31 cellular contexts compared by ENCODE assay signal in the genomic region with DNA sequence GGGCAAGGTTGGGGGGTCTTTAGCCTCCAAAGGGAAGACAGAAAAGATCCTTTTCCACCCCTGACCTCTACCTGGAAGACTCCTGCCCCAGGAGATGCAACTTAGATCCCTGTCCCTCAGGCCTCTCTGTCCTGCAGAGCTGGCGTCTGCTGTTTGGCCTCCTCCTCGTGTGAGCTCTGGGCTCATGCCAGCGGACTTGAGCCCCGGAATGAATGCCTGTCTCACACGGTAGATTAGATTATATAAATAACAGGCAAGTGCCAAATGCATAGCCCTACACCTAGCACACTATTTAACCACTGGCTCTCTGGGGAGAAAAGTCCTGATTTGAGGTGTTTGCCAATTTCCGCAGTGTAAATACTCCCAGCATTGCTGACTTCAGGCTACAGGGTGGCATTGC. TPM values are rescaled to one million over a fixed set of nuclear protein-coding genes. Genes with fewer than 3 reads are reported as not detected.
DNase-seq lines count a peak whose midpoint lies in the region; ATAC-seq, FAIRE-seq and TF ChIP-seq lines count a peak whose summit lies in the region.
"Had no signal": no experiment of that assay in that cellular context is flagged by ENCODE, and none has a peak within 500 bp of the region (broad histone marks: within the 10 kb centered on the region; RNA-seq: fewer than 3 reads in every experiment).

No MANE protein-coding gene starts in this region.

- ATAC-seq in HepG2: peak; percentile 15
- ATAC-seq in right lobe of liver: no peak
- ATAC-seq: effector memory CD8-positive, alpha-beta T cell; naive thymus-derived CD4-positive, alpha-beta T cell; stimulated activated naive B cell treated with anti-CD40 and anti-IgM and Interleukin-4, amounts not matched to agents 10 μg/mL and 1 μg/mL and 100 μg/mL, for 72 hours had no signal

- peaks cover 2% of the 10 kb centered on the region for H3K36me3 Mint-ChIP-seq in type B pancreatic cell
- H3K36me3 Mint-ChIP-seq: activated naive CD8-positive, alpha-beta T cell; naive thymus-derived CD4-positive, alpha-beta T cell; stimulated activated naive B cell treated with anti-CD40 and anti-IgM and Interleukin-4, amounts not matched to agents 10 μg/mL and 1 μg/mL and 100 μg/mL, for 72 hours had no signal

- H3K4me2 ChIP-seq in HepG2 (ENCODE audit: low read depth, low read length): peak overlapping the region; percentile 80
- H3K4me2 ChIP-seq in PC-9: no peak overlapping the region

- H3K27ac ChIP-seq in HepG2 (ENCODE audit: extremely low read length, insufficient read depth, low read length) (no peak overlapping the region), right lobe of liver (no peak overlapping the region), colonic mucosa (no peak overlapping the region), PC-9 (no peak overlapping the region)
- H3K27ac ChIP-seq: C4-2B, esophagus squamous epithelium, psoas muscle, skin epidermis, testis had no signal

- no TSS peak for BruUV-seq in HepG2 (replicated peaks; lab: Mats Ljungman, UMichigan)
- no TSS peak for BruUV-seq in PC-9 (replicated peaks; lab: Mats Ljungman, UMichigan)

- peaks cover 86% of the 10 kb centered on the region for H3K4me1 ChIP-seq in HepG2 (ENCODE audit: insufficient read depth, low read length)
- H3K4me1 ChIP-seq in right lobe of liver: peaks cover 0 to 12% (median 0%) of the 10 kb centered on the region in 4 donors
- H3K4me1 ChIP-seq in colonic mucosa: peaks cover 3% of the 10 kb centered on the region
- H3K4me1 ChIP-seq in PC-9 (replicated peaks; ENCODE audit: insufficient read depth): peaks cover 8% of the 10 kb centered on the region; the same call in 1 of the 2 replicates

- no peak overlapping the region for H3K27ac Mint-ChIP-seq in type B pancreatic cell
- H3K27ac Mint-ChIP-seq: activated naive CD8-positive, alpha-beta T cell; effector memory CD8-positive, alpha-beta T cell; stimulated activated naive B cell treated with anti-CD40 and anti-IgM and Interleukin-4, amounts not matched to agents 10 μg/mL and 1 μg/mL and 100 μg/mL, for 72 hours had no signal

- H3K27me3 Mint-ChIP-seq in type B pancreatic cell: peaks cover 26% of the 10 kb centered on the region

- peak; percentile 51 for DNase-seq in HepG2 (ENCODE audit: low spot score)
- no peak for DNase-seq in right lobe of liver
- peak; percentile 50 for DNase-seq in colonic mucosa
- peak; percentile 38 for DNase-seq in mucosa of gallbladder (ENCODE audit: low spot score)
- DNase-seq in type B pancreatic cell (ENCODE audit: extremely low spot score, unreplicated experiment): no peak
- no peak for DNase-seq in PC-9
- DNase-seq in GM12892 (ENCODE audit: insufficient read length): no peak
- DNase-seq in NCI-H524 (lab: John Stamatoyannopoulos, UW): no peak
- DNase-seq: activated CD4-positive, CD25-positive, alpha-beta regulatory T cell treated with anti-CD3 and anti-CD28 coated beads, Interleukin-2, amount 50 U/mL, for 72 hours; activated CD8-positive, alpha-beta memory T cell treated with anti-CD3 and anti-CD28 coated beads for 24 hours; activated T-cell treated with anti-CD3 and anti-CD28 coated beads, Interleukin-2, amount 50 U/mL, for 48 hours; effector memory CD8-positive, alpha-beta T cell; esophagus squamous epithelium; IMR-90; kidney; mesendoderm; MG63; naive thymus-derived CD4-positive, alpha-beta T cell; NCI-H1436; NCI-H526 treated with DMSO at 0.1 percent for 48 hours; psoas muscle; SHP77; stimulated activated CD4-positive, alpha-beta T cell treated with anti-CD3 and anti-CD28 coated beads, Interleukin-2, amount 100 ng/mL, for 24 hours; stimulated activated naive B cell treated with anti-CD40 and anti-IgM and Interleukin-4, amounts not matched to agents 10 μg/mL and 1 μg/mL and 100 μg/mL, for 72 hours; SW 1271; testis had no signal

- H4K20me1 ChIP-seq in HepG2 (ENCODE audit: insufficient read depth, low read length): no peaks in the 10 kb centered on the region
- H4K20me1 ChIP-seq in PC-9 (ENCODE audit: insufficient read depth): no peaks in the 10 kb centered on the region

- TF ChIP-seq POLR2A in HepG2 (IDR thresholded peaks at IDR 0.05; ENCODE audit: insufficient read depth in 1 of 2, low read depth in 2 of 2, low read length in 2 of 2) (no peak), right lobe of liver (IDR thresholded peaks at IDR 0.05) (no peak), GM12892 (IDR thresholded peaks at IDR 0.05; ENCODE audit: low read depth, low read length) (no peak)

- FAIRE-seq in HepG2 (lab: Jason Lieb, UNC): no peak
- FAIRE-seq in GM12892 (lab: Jason Lieb, UNC): no peak
- FAIRE-seq: G401.6, kidney, TTC549 had no signal

- WGBS in HepG2 (ENCODE audit: low lambda C conversion rate): 0% methylated on average over 4 of the region's 6 CpGs
- WGBS in right lobe of liver (ENCODE audit: insufficient coverage, low coverage, low lambda C conversion rate, missing lambda C conversion rate): 59% methylated on average over 6 of the region's 6 CpGs

- POLR2A ChIA-PET in HepG2 (lab: Yijun Ruan, JAX) (interaction anchor here (1.1 to 1.7 kb wide), 4 partner anchors 15 to 116 kb away, joined by 3 to 5 read pairs (median 3); no protein-coding TSS in a partner anchor), PC-9 (lab: Charles Lee; ENCODE audit: unreplicated experiment) (no interaction called here)

- H3K4me1 Mint-ChIP-seq in type B pancreatic cell (ENCODE audit: unreplicated experiment): peaks cover 12% of the 10 kb centered on the region

- H3K27me3 ChIP-seq in HepG2 (ENCODE audit: control insufficient read depth in 1 of 2, insufficient read depth in 2 of 2, low read length in 2 of 2) (peaks cover 3 to 30% of the 10 kb centered on the region in 2 experiments; a peak in 4 of 5 replicates), right lobe of liver (peaks cover 0 to 13% of the 10 kb centered on the region in 2 donors), colonic mucosa (no peaks in the 10 kb centered on the region), PC-9 (ENCODE audit: insufficient read depth, low read depth) (no peaks in the 10 kb centered on the region)
- H3K27me3 ChIP-seq: MG63, testis had no signal

- TF ChIP-seq EP300 in HepG2 (IDR thresholded peaks at IDR 0.05; ENCODE audit: low read depth in 2 of 2, low read length in 2 of 2) (no peak), HepG2 (CRISPR knock-in tag; IDR thresholded peaks at IDR 0.05; ENCODE audit: borderline replicate concordance) (no peak)

- peak overlapping the region; percentile 83 for H3K4me3 Mint-ChIP-seq in type B pancreatic cell

- intact Hi-C loops in HepG2 (cut with micrococcal nuclease; ENCODE audit: unreplicated experiment): no loop called here
- intact Hi-C loops in right lobe of liver (cut with DNase I): no loop called here
- intact Hi-C loops in colonic mucosa (cut with DNase I): no loop called here
- intact Hi-C loops in PC-9 (cut with micrococcal nuclease; ENCODE audit: unreplicated experiment): loop anchor here (5.0 kb wide), 1 partner anchor 40 kb away; no protein-coding TSS in a partner anchor

- H3K79me2 ChIP-seq in HepG2 (ENCODE audit: insufficient read depth, low read length) (peaks cover 23% of the 10 kb centered on the region), PC-9 (ENCODE audit: low read depth) (peaks cover 13% of the 10 kb centered on the region; the same call in 1 of the 2 replicates)

- CTCF ChIA-PET in HepG2 (lab: Yijun Ruan, JAX; ENCODE audit: low intra/inter-chr PET ratio, low total read pairs): no interaction called here
- CTCF ChIA-PET in PC-9 (lab: Charles Lee): no interaction called here

- no peak overlapping the region for H2AFZ ChIP-seq in HepG2 (ENCODE audit: low read length)
- H2AFZ ChIP-seq in PC-9: no peak overlapping the region

- TF ChIP-seq RAD21 in HepG2 (CRISPR knock-in tag; IDR thresholded peaks at IDR 0.05): no peak

- no peak overlapping the region for H3K9ac ChIP-seq in HepG2 (ENCODE audit: insufficient read depth, low read depth, low read length)
- H3K9ac ChIP-seq in colonic mucosa (ENCODE audit: low read depth in 2 of 2, low read length in 2 of 2): peak overlapping the region in 1 of 2 donors; percentile 21

- H3K9me2 ChIP-seq in PC-9 (ENCODE audit: insufficient read depth): no peaks in the 10 kb centered on the region

- no peak for TF ChIP-seq CTCF in HepG2 (CRISPR knock-in tag; IDR thresholded peaks at IDR 0.05)
- TF ChIP-seq CTCF in right lobe of liver (IDR thresholded peaks at IDR 0.05): no peak
- TF ChIP-seq CTCF in colonic mucosa (IDR thresholded peaks at IDR 0.05): no peak
- TF ChIP-seq CTCF in type B pancreatic cell (conservative IDR thresholded peaks at IDR 0.05): no peak
- no peak for TF ChIP-seq CTCF in PC-9 (conservative IDR thresholded peaks at IDR 0.05)

- H3K4me3 ChIP-seq in HepG2 (replicated peaks in 1 of 3; ENCODE audit: insufficient read depth in 1 of 3, low read depth in 2 of 3, low read length in 3 of 3) (peak overlapping the region in 1 of 3 experiments; percentile 32; a peak in 2 of 6 replicates), right lobe of liver (no peak overlapping the region), colonic mucosa (no peak overlapping the region), PC-9 (no peak overlapping the region)
- H3K4me3 ChIP-seq: MG63, psoas muscle, skin epidermis, testis had no signal

- H3K9me3 ChIP-seq in HepG2 (ENCODE audit: low read length) (no peaks in the 10 kb centered on the region), right lobe of liver (no peaks in the 10 kb centered on the region), colonic mucosa (no peaks in the 10 kb centered on the region), PC-9 (ENCODE audit: insufficient read depth, low read depth) (no peaks in the 10 kb centered on the region)
- H3K9me3 ChIP-seq: esophagus squamous epithelium, MG63, psoas muscle, testis had no signal

- 0 out of 2 replicates have a peak, but pooled peaks cover 2% of the 10 kb centered on the region for H3F3A ChIP-seq in PC-9 (ENCODE audit: insufficient read depth, low read depth)

- no peaks in the 10 kb centered on the region for H3K36me3 ChIP-seq in HepG2 (replicated peaks in 1 of 2; ENCODE audit: control insufficient read depth in 1 of 2, insufficient read depth in 2 of 2, low read length in 2 of 2)
- H3K36me3 ChIP-seq in right lobe of liver: no peaks in the 10 kb centered on the region
- no peaks in the 10 kb centered on the region for H3K36me3 ChIP-seq in colonic mucosa
- H3K36me3 ChIP-seq in PC-9 (ENCODE audit: low read depth): no peaks in the 10 kb centered on the region
- H3K36me3 ChIP-seq: esophagus squamous epithelium, MG63 had no signal

- in situ Hi-C loops in HepG2 (cut with HindIII; ENCODE audit: extremely low pct_ligation_motif_present, low pct_unique_long_range_greater_than_20kb): no loop called here

- no peaks in the 10 kb centered on the region for H3K9me3 Mint-ChIP-seq in type B pancreatic cell
- H3K9me3 Mint-ChIP-seq: effector memory CD8-positive, alpha-beta T cell; naive thymus-derived CD4-positive, alpha-beta T cell; stimulated activated naive B cell treated with anti-CD40 and anti-IgM and Interleukin-4, amounts not matched to agents 10 μg/mL and 1 μg/mL and 100 μg/mL, for 72 hours had no signal

RNA-seq across cellular contexts. Expression of a gene that starts 1.4 kb away (rescaled TPM):
- total RNA-seq in HepG2 (2016; rRNA removed; fragmentation: Illumina TruSeq; extraction: Trizol) (10.5 and 16.6 TPM in 2 replicates), right lobe of liver (1 to 10 TPM in 5 of 6 experiments, under 1 TPM in 1; 0.43 to 3.6 (median 1.3) TPM), colonic mucosa (100 to 1,000 TPM; 161 to 238 TPM), mucosa of gallbladder (37.2 TPM), type B pancreatic cell (ENCODE audit: low replicate concordance) (47.2 and 75.5 TPM in 2 replicates), PC-9 (2021) (44.6 and 61.3 TPM in 2 replicates)
- 2.8 and 5.4 TPM in 2 replicates for total RNA-seq in HepG2 (2016; cell fraction: cytosol; rRNA removed; fragmentation: Illumina TruSeq; extraction: Trizol; ENCODE audit: low read depth)
- total RNA-seq in HepG2 (2016; cell fraction: insoluble cytoplasmic fraction; rRNA removed; fragmentation: Illumina TruSeq; extraction: Trizol): 7.9 and 14.6 TPM in 2 replicates
- total RNA-seq in HepG2 (2016; cell fraction: membrane; rRNA removed; fragmentation: Illumina TruSeq; extraction: Trizol): 9.4 and 9.8 TPM in 2 replicates
- 21.0 and 29.3 TPM in 2 replicates for total RNA-seq in HepG2 (2016; cell fraction: nucleus; rRNA removed; fragmentation: Illumina TruSeq; extraction: Trizol)
- 11.4 and 12.0 TPM in 2 replicates for polyA plus RNA-seq in HepG2 (2011; rRNA removed)
- polyA plus RNA-seq in HepG2 (2011; cell fraction: cytosol; rRNA removed): 3.1 and 5.3 TPM in 2 replicates
- 98.4 and 126 TPM in 2 replicates for polyA plus RNA-seq in HepG2 (2011; cell fraction: nucleus; rRNA removed)
- 29.1 and 39.4 TPM in 2 replicates for polyA plus RNA-seq in HepG2 (2012)
- 3.2 and 4.2 TPM in 2 replicates for polyA plus RNA-seq in HepG2 (2016; cell fraction: cytosol; fragmentation: Illumina TruSeq; extraction: Trizol; ENCODE audit: low read depth)
- polyA plus RNA-seq in HepG2 (2016; cell fraction: insoluble cytoplasmic fraction; fragmentation: Illumina TruSeq; extraction: Trizol; ENCODE audit: low read depth): 18.9 and 27.7 TPM in 2 replicates
- polyA plus RNA-seq in HepG2 (2016; cell fraction: membrane; fragmentation: Illumina TruSeq; extraction: Trizol; ENCODE audit: low read depth): 4.9 and 6.5 TPM in 2 replicates
- polyA plus RNA-seq in HepG2 (2016; cell fraction: nucleus; fragmentation: Illumina TruSeq; extraction: Trizol; ENCODE audit: insufficient read depth, low read depth): 87.2 and 94.8 TPM in 2 replicates
- polyA minus RNA-seq in HepG2 (2011; rRNA and poly(A)+ RNA removed; ENCODE audit: low replicate concordance): 8.4 and 22.7 TPM in 2 replicates
- polyA minus RNA-seq in HepG2 (2011; cell fraction: cytosol; rRNA and poly(A)+ RNA removed): 15.8 and 17.9 TPM in 2 replicates
- 32.8 and 40.0 TPM in 2 replicates for polyA minus RNA-seq in HepG2 (2011; cell fraction: nucleus; rRNA and poly(A)+ RNA removed)
- not detected for polyA plus RNA-seq in GM12892 (2012; ENCODE audit: missing spikeins)
- total RNA-seq: IMR-90 had no signal
- polyA plus RNA-seq: IMR-90; naive thymus-derived CD4-positive, alpha-beta T cell had no signal

RNA-seq across cellular contexts. Expression of a gene that starts 48.5 kb away (rescaled TPM):
- 77.1 and 92.1 TPM in 2 replicates for total RNA-seq in HepG2 (2016; rRNA removed; fragmentation: Illumina TruSeq; extraction: Trizol)
- 104 and 127 TPM in 2 replicates for total RNA-seq in HepG2 (2016; cell fraction: cytosol; rRNA removed; fragmentation: Illumina TruSeq; extraction: Trizol; ENCODE audit: low read depth)
- 66.8 and 94.8 TPM in 2 replicates for total RNA-seq in HepG2 (2016; cell fraction: insoluble cytoplasmic fraction; rRNA removed; fragmentation: Illumina TruSeq; extraction: Trizol)
- 149 and 180 TPM in 2 replicates for total RNA-seq in HepG2 (2016; cell fraction: membrane; rRNA removed; fragmentation: Illumina TruSeq; extraction: Trizol)
- 48.9 and 58.7 TPM in 2 replicates for total RNA-seq in HepG2 (2016; cell fraction: nucleus; rRNA removed; fragmentation: Illumina TruSeq; extraction: Trizol)
- 81.2 and 109 TPM in 2 replicates for polyA plus RNA-seq in HepG2 (2011; rRNA removed)
- 83.2 and 110 TPM in 2 replicates for polyA plus RNA-seq in HepG2 (2011; cell fraction: cytosol; rRNA removed)
- polyA plus RNA-seq in HepG2 (2011; cell fraction: nucleus; rRNA removed): 62.3 and 83.6 TPM in 2 replicates
- 77.3 and 145 TPM in 2 replicates for polyA plus RNA-seq in HepG2 (2012)
- polyA plus RNA-seq in HepG2 (2016; cell fraction: cytosol; fragmentation: Illumina TruSeq; extraction: Trizol; ENCODE audit: low read depth): 196 and 226 TPM in 2 replicates
- polyA plus RNA-seq in HepG2 (2016; cell fraction: insoluble cytoplasmic fraction; fragmentation: Illumina TruSeq; extraction: Trizol; ENCODE audit: low read depth): 104 and 130 TPM in 2 replicates
- 235 and 242 TPM in 2 replicates for polyA plus RNA-seq in HepG2 (2016; cell fraction: membrane; fragmentation: Illumina TruSeq; extraction: Trizol; ENCODE audit: low read depth)
- 122 and 127 TPM in 2 replicates for polyA plus RNA-seq in HepG2 (2016; cell fraction: nucleus; fragmentation: Illumina TruSeq; extraction: Trizol; ENCODE audit: insufficient read depth, low read depth)
- 22.5 and 101 TPM in 2 replicates for polyA minus RNA-seq in HepG2 (2011; rRNA and poly(A)+ RNA removed; ENCODE audit: low replicate concordance)
- 26.1 and 26.7 TPM in 2 replicates for polyA minus RNA-seq in HepG2 (2011; cell fraction: cytosol; rRNA and poly(A)+ RNA removed)
- 17.8 and 21.8 TPM in 2 replicates for polyA minus RNA-seq in HepG2 (2011; cell fraction: nucleus; rRNA and poly(A)+ RNA removed)
- 100 to 1,000 TPM in 1 of 6 experiments, 10 to 100 TPM in 5; 35.6 to 103 (median 65.1) TPM for total RNA-seq in right lobe of liver
- total RNA-seq in colonic mucosa: 10 to 100 TPM; 24.5 to 29.4 TPM
- 75.6 TPM for total RNA-seq in mucosa of gallbladder
- 19.4 and 21.6 TPM in 2 replicates for total RNA-seq in type B pancreatic cell (ENCODE audit: low replicate concordance)
- 115 TPM in 2 replicates for total RNA-seq in PC-9 (2021)
- 17.5 TPM for polyA plus RNA-seq in GM12892 (2012; ENCODE audit: missing spikeins)

Comparison
In these comparisons a context has a peak if more than half of its experiments do, and no peak if none do; other contexts are left out.
1. DNase-seq: peak in HepG2 (single experiment), colonic mucosa (single experiment) and mucosa of gallbladder (single experiment); none in right lobe of liver (0 of 3), type B pancreatic cell (single experiment), PC-9 (0 of 2), GM12892 (single experiment) and NCI-H524 (0 of 2).